25 cellular contexts compared by ENCODE assay signal in genomic region chr7:10300557-10300956, GRCh38.
DNase-seq lines count a peak whose midpoint lies in the region; ATAC-seq and TF ChIP-seq lines count a peak whose summit lies in the region.
"Had no signal": no experiment of that assay in that cellular context is flagged by ENCODE, and none has a peak within 500 bp of the region (broad histone marks: within the 10 kb centered on the region; RNA-seq: fewer than 3 reads in every experiment).

No MANE protein-coding gene starts in this region.

- WGBS in mesenchymal stem cell, result 58% methylated on average over 5 of the region's 5 CpGs

- no peak; the same call in 2 of the 3 replicates for ATAC-seq in GM23338
- ATAC-seq in GM18511 (IDR thresholded peaks at IDR 0.05; ENCODE audit: unreplicated experiment), result no peak
- ATAC-seq in GM19035 (IDR thresholded peaks at IDR 0.05; ENCODE audit: unreplicated experiment), result no peak
- ATAC-seq: activated CD4-positive, alpha-beta T cell treated with anti-CD3 and anti-CD28 coated beads for 36 hours; activated naive CD8-positive, alpha-beta T cell treated with anti-CD3 and anti-CD28 coated beads, Interleukin-2, amount 50 U/mL, for 24 hours; K562 had no signal

- H2AK5ac ChIP-seq in mesenchymal stem cell (ENCODE audit: low read length, severe bottlenecking), result no peak overlapping the region

- H3K27me3 ChIP-seq in GM23338 (ENCODE audit: insufficient read depth) (no peaks in the 10 kb centered on the region), OCI-LY3 (ENCODE audit: low read depth, low read length) (no peaks in the 10 kb centered on the region), mesenchymal stem cell (ENCODE audit: control insufficient read depth in 1 of 2, insufficient read depth in 1 of 2, low read length in 2 of 2) (no peaks in the 10 kb centered on the region)
- H3K27me3 ChIP-seq: brain microvascular endothelial cell, Peyer's patch, SJSA1, testis, uterus had no signal

- H2BK120ac ChIP-seq in mesenchymal stem cell (ENCODE audit: low read depth, low read length), result no peak overlapping the region

- H4K91ac ChIP-seq in mesenchymal stem cell (ENCODE audit: low read length), result no peak overlapping the region

- H4K20me1 ChIP-seq in GM23338 (replicated peaks; ENCODE audit: insufficient read depth) (no peaks in the 10 kb centered on the region), OCI-LY3 (ENCODE audit: insufficient read depth, low read length) (no peaks in the 10 kb centered on the region)

- H3K79me2 ChIP-seq in GM23338 (replicated peaks; ENCODE audit: insufficient read depth), result no peaks in the 10 kb centered on the region
- H3K79me2 ChIP-seq in OCI-LY3 (ENCODE audit: low read length), result no peaks in the 10 kb centered on the region

- H3K4me3 Mint-ChIP-seq in GM23338, result no peak overlapping the region
- H3K4me3 Mint-ChIP-seq: activated CD4-positive, alpha-beta T cell treated with anti-CD3 and anti-CD28 coated beads for 36 hours; activated naive CD8-positive, alpha-beta T cell treated with anti-CD3 and anti-CD28 coated beads, Interleukin-2, amount 50 U/mL, for 24 hours; stimulated activated naive B cell treated with anti-CD40 and anti-IgM and Interleukin-4, amounts not matched to agents 10 μg/mL and 1 μg/mL and 100 μg/mL, for 72 hours had no signal

- H3K4me2 ChIP-seq in GM23338 (no peak overlapping the region; the same call in 1 of the 2 replicates), OCI-LY3 (ENCODE audit: low read length) (peak overlapping the region; percentile 54), mesenchymal stem cell (ENCODE audit: low read length, poor library complexity, severe bottlenecking) (no peak overlapping the region)

- no peak overlapping the region for H4K8ac ChIP-seq in mesenchymal stem cell (ENCODE audit: low read length)

- H3K36me3 Mint-ChIP-seq in GM23338 (ENCODE audit: low read depth), result no peaks in the 10 kb centered on the region
- H3K36me3 Mint-ChIP-seq: stimulated activated naive B cell treated with anti-CD40 and anti-IgM and Interleukin-4, amounts not matched to agents 10 μg/mL and 1 μg/mL and 100 μg/mL, for 72 hours had no signal

- H3K14ac ChIP-seq in mesenchymal stem cell (ENCODE audit: low read length in 2 of 2), result no peak overlapping the region

- no peaks in the 10 kb centered on the region for H3K9me3 Mint-ChIP-seq in GM23338

- H3K9me3 ChIP-seq in OCI-LY3 (ENCODE audit: insufficient read depth, low read length) (no peaks in the 10 kb centered on the region), mesenchymal stem cell (ENCODE audit: control insufficient read depth, low read length) (peaks cover 7% of the 10 kb centered on the region)
- H3K9me3 ChIP-seq: Caco-2, Peyer's patch, SJSA1, testis, uterus had no signal

- H3K36me3 ChIP-seq in GM23338 (ENCODE audit: insufficient read depth) (no peaks in the 10 kb centered on the region), OCI-LY3 (replicated peaks; ENCODE audit: low read depth, low read length) (no peaks in the 10 kb centered on the region), mesenchymal stem cell (ENCODE audit: control insufficient read depth in 1 of 2, insufficient read depth in 2 of 2, low read depth in 1 of 2, low read length in 2 of 2) (no peaks in the 10 kb centered on the region)
- H3K36me3 ChIP-seq: brain microvascular endothelial cell, Peyer's patch, SJSA1, uterus had no signal

- no peaks in the 10 kb centered on the region for H3K9me2 ChIP-seq in GM23338 (ENCODE audit: insufficient read depth)

- H3K4me3 ChIP-seq in GM12865 (ENCODE audit: low read depth, low read length) (no peak overlapping the region), GM23338 (no peak overlapping the region), OCI-LY3 (ENCODE audit: low read length) (peak overlapping the region; percentile 44), mesenchymal stem cell (ENCODE audit: insufficient read depth in 1 of 2, low read depth in 1 of 2, low read length in 2 of 2) (no peak overlapping the region)
- H3K4me3 ChIP-seq: K562, lung, Peyer's patch, SJSA1, testis, uterus had no signal

- H2BK5ac ChIP-seq in mesenchymal stem cell (ENCODE audit: low read depth, low read length, poor library complexity, severe bottlenecking), result no peak overlapping the region

- H3K18ac ChIP-seq in mesenchymal stem cell (ENCODE audit: low read depth in 1 of 2, low read length in 2 of 2), result no peak overlapping the region

- H3K4me1 ChIP-seq in GM23338 (ENCODE audit: insufficient read depth) (peaks cover 10% of the 10 kb centered on the region; the same call in 1 of the 2 replicates), OCI-LY3 (ENCODE audit: low read length) (peaks cover 20% of the 10 kb centered on the region), mesenchymal stem cell (ENCODE audit: control insufficient read depth, insufficient read depth, low read depth, low read length) (no peaks in the 10 kb centered on the region)
- H3K4me1 ChIP-seq: Caco-2, Peyer's patch, testis, uterus had no signal

- no peaks in the 10 kb centered on the region for H3K27me3 Mint-ChIP-seq in GM23338 (ENCODE audit: insufficient read depth, low read depth, poor library complexity)
- H3K27me3 Mint-ChIP-seq: activated CD4-positive, alpha-beta T cell treated with anti-CD3 and anti-CD28 coated beads for 36 hours; activated naive CD8-positive, alpha-beta T cell treated with anti-CD3 and anti-CD28 coated beads, Interleukin-2, amount 50 U/mL, for 24 hours; stimulated activated naive B cell treated with anti-CD40 and anti-IgM and Interleukin-4, amounts not matched to agents 10 μg/mL and 1 μg/mL and 100 μg/mL, for 72 hours had no signal

- H3K9ac ChIP-seq in OCI-LY3 (ENCODE audit: low read length), result peak overlapping the region; percentile 3; the same call in 1 of the 2 replicates
- H3K9ac ChIP-seq in mesenchymal stem cell (ENCODE audit: low read length), result no peak overlapping the region

- H3K4ac ChIP-seq in mesenchymal stem cell (ENCODE audit: low read depth in 1 of 2, low read length in 2 of 2), result no peak overlapping the region

- H3F3A ChIP-seq in GM23338 (replicated peaks; ENCODE audit: low read depth), result no peaks in the 10 kb centered on the region

- TF ChIP-seq CTCF in GM12865 (IDR thresholded peaks at IDR 0.05; ENCODE audit: insufficient read depth, low read depth, low read length, missing control alignments) (no peak), GM23338 (conservative IDR thresholded peaks at IDR 0.05; ENCODE audit: low read depth in 2 of 2) (no peak), OCI-LY3 (IDR thresholded peaks at IDR 0.05; ENCODE audit: low read depth, low read length) (no peak)

- H3K27ac ChIP-seq in GM23338 (ENCODE audit: low read depth), result no peak overlapping the region
- peak overlapping the region; percentile 51 for H3K27ac ChIP-seq in OCI-LY3 (ENCODE audit: low read length)
- H3K27ac ChIP-seq in mesenchymal stem cell (ENCODE audit: low read length, poor library complexity, severe bottlenecking), result no peak overlapping the region
- H3K27ac ChIP-seq: brain microvascular endothelial cell, Peyer's patch, SJSA1, testis, uterus had no signal

- no peak overlapping the region for H3K27ac Mint-ChIP-seq in GM23338
- H3K27ac Mint-ChIP-seq: activated CD4-positive, alpha-beta T cell treated with anti-CD3 and anti-CD28 coated beads for 36 hours; activated naive CD8-positive, alpha-beta T cell treated with anti-CD3 and anti-CD28 coated beads, Interleukin-2, amount 50 U/mL, for 24 hours; stimulated activated naive B cell treated with anti-CD40 and anti-IgM and Interleukin-4, amounts not matched to agents 10 μg/mL and 1 μg/mL and 100 μg/mL, for 72 hours had no signal

- H2BK15ac ChIP-seq in mesenchymal stem cell (ENCODE audit: low read depth, poor library complexity, severe bottlenecking), result no peak overlapping the region

- H2BK12ac ChIP-seq in mesenchymal stem cell (ENCODE audit: low read length in 2 of 2), result no peak overlapping the region

- H2AFZ ChIP-seq in GM23338, result peak overlapping the region; percentile 95
- peak overlapping the region; percentile 49 for H2AFZ ChIP-seq in OCI-LY3 (ENCODE audit: low read depth, low read length)
- no peak overlapping the region for H2AFZ ChIP-seq in mesenchymal stem cell (ENCODE audit: low read depth, low read length)

- no peaks in the 10 kb centered on the region for H3K79me1 ChIP-seq in mesenchymal stem cell (replicated peaks; ENCODE audit: low read length, poor library complexity, severe bottlenecking)

- DNase-seq in GM12865 (ENCODE audit: low read depth) (peak; percentile 32), GM23338 (ENCODE audit: low spot score) (no peak), mesenchymal stem cell (peak; percentile 2), GM19240 (ENCODE audit: insufficient read length, low spot score) (no peak)
- DNase-seq: activated CD4-positive, alpha-beta T cell treated with anti-CD3 and anti-CD28 coated beads for 36 hours; activated gamma-delta T cell; activated naive CD8-positive, alpha-beta T cell treated with anti-CD3 and anti-CD28 coated beads, Interleukin-2, amount 50 U/mL, for 24 hours; activated T-cell treated with anti-CD3 and anti-CD28 coated beads, Interleukin-2, amount 50 U/mL, for 1 hour; brain microvascular endothelial cell; C1 segment of cervical spinal cord; Caco-2; kidney glomerular epithelial cell; NCI-H187 treated with DMSO at 0.1 percent for 48 hours; NCI-H774; Peyer's patch; stimulated activated naive B cell treated with anti-CD40 and anti-IgM and Interleukin-4, amounts not matched to agents 10 μg/mL and 1 μg/mL and 100 μg/mL, for 72 hours; T-helper 1 cell; testis; uterus had no signal

- H3K4me1 Mint-ChIP-seq in GM23338, result peaks cover 8% of the 10 kb centered on the region
- H3K4me1 Mint-ChIP-seq: activated CD4-positive, alpha-beta T cell treated with anti-CD3 and anti-CD28 coated beads for 36 hours; activated naive CD8-positive, alpha-beta T cell treated with anti-CD3 and anti-CD28 coated beads, Interleukin-2, amount 50 U/mL, for 24 hours; stimulated activated naive B cell treated with anti-CD40 and anti-IgM and Interleukin-4, amounts not matched to agents 10 μg/mL and 1 μg/mL and 100 μg/mL, for 72 hours had no signal

- no peak overlapping the region for H3K23ac ChIP-seq in mesenchymal stem cell (ENCODE audit: low read length in 2 of 2)

TF ChIP-seq in GM23338, 12 proteins besides CTCF, POLR2A, EP300 and RAD21 (continues in another document):
- TF ChIP-seq CREB1 (CRISPR knock-in tag; IDR thresholded peaks at IDR 0.05; ENCODE audit: low read depth) (no peak), NANOG (IDR thresholded peaks at IDR 0.05; ENCODE audit: borderline replicate concordance) (no peak), ZNF331 (CRISPR knock-in tag; IDR thresholded peaks at IDR 0.05; ENCODE audit: low read depth) (no peak), ZNF114 (CRISPR knock-in tag; IDR thresholded peaks at IDR 0.05) (no peak), EZH2 (IDR thresholded peaks at IDR 0.05; ENCODE audit: low read depth, unreplicated experiment) (no peak), POLR2AphosphoS5 (IDR thresholded peaks at IDR 0.05; ENCODE audit: low read depth) (no peak), JUNB (IDR thresholded peaks at IDR 0.05; ENCODE audit: unreplicated experiment) (no peak)

Comparison
In these comparisons a context has a peak if more than half of its experiments do, and no peak if none do; other contexts are left out.
1. DNase-seq: peak in GM12865 (single experiment) and mesenchymal stem cell (single experiment); none in GM23338 (single experiment) and GM19240 (single experiment).